ENCODE assay signal across 14 cellular contexts in the genomic region with DNA sequence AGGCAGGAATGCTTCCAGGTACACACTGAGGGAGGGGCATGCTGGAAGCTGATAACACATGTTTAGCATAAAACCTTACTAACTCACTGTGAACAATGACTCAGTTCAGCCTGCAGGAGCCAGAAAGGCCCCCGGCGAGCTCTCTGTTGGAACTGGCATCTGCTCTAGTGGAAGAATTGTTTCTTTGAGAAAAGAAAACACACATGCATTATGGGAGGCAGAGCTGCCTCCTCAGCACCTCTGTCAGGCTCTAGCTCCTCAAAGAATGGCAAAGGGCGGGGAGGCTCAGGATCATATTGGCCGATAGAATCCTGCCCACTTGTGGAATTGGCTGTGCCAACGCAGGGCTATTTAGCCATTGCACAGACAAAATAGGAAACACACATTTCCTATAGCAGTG.
DNase-seq lines count a peak whose midpoint lies in the region; ATAC-seq and TF ChIP-seq lines count a peak whose summit lies in the region.
"Had no signal": no experiment of that assay in that cellular context is flagged by ENCODE, and none has a peak within 500 bp of the region (broad histone marks: within the 10 kb centered on the region; RNA-seq: fewer than 3 reads in every experiment).

No MANE protein-coding gene starts in this region.

- H3K27ac ChIP-seq in coronary artery (no peak overlapping the region), thoracic aorta (peak overlapping the region in 1 of 2 donors; percentile 33), testis (no peak overlapping the region)
- H3K27ac ChIP-seq: cardiac muscle cell, WERI-Rb-1 had no signal

- H3K9me3 ChIP-seq in thoracic aorta (no peaks in the 10 kb centered on the region), testis (no peaks in the 10 kb centered on the region)

- no peak for DNase-seq in HFF-Myc (ENCODE audit: extremely low read depth, low read depth)
- DNase-seq in coronary artery (ENCODE audit: low spot score), result no peak
- peak; percentile 33 for DNase-seq in kidney tubule cell (ENCODE audit: low spot score)
- DNase-seq in thoracic aorta (ENCODE audit: low spot score), result no peak
- no peak for DNase-seq in testis
- DNase-seq in NCI-H2171 treated with DMSO at 0.1 percent for 48 hours (lab: John Stamatoyannopoulos, UW), result no peak
- DNase-seq: activated T-cell treated with anti-CD3 and anti-CD28 coated beads, Interleukin-2, amount 50 U/mL, for 48 hours; CD8-positive, alpha-beta T cell; NCI-H226; WERI-Rb-1 had no signal

- H3K36me3 ChIP-seq in thoracic aorta (no peaks in the 10 kb centered on the region), testis (ENCODE audit: low read depth, missing control alignments) (no peaks in the 10 kb centered on the region)
- H3K36me3 ChIP-seq: cardiac muscle cell, WERI-Rb-1 had no signal

- H3K27me3 ChIP-seq in thoracic aorta (replicated peaks; ENCODE audit: insufficient read depth), result no peaks in the 10 kb centered on the region
- H3K27me3 ChIP-seq in testis, result no peaks in the 10 kb centered on the region
- H3K27me3 ChIP-seq: cardiac muscle cell had no signal

- intact Hi-C loops in testis (cut with DNase I; ENCODE audit: low total_unique reads), result no loop called here

- no peak overlapping the region for H3K4me3 ChIP-seq in HFF-Myc (replicated peaks; ENCODE audit: low read depth, low read length)
- no peak overlapping the region for H3K4me3 ChIP-seq in coronary artery
- H3K4me3 ChIP-seq in thoracic aorta, result peak overlapping the region; percentile 9
- no peak overlapping the region for H3K4me3 ChIP-seq in testis
- H3K4me3 ChIP-seq: cardiac muscle cell had no signal

- no peak for TF ChIP-seq POLR2A in testis (IDR thresholded peaks at IDR 0.05)

- TF ChIP-seq CTCF in HFF-Myc (IDR thresholded peaks at IDR 0.05; ENCODE audit: low read depth, low read length, missing control alignments) (peak; percentile 17), coronary artery (IDR thresholded peaks at IDR 0.05) (peak; percentile 18), thoracic aorta (IDR thresholded peaks at IDR 0.05) (peak; percentile 33), testis (IDR thresholded peaks at IDR 0.05) (no peak)

- WGBS in testis, 2 donors, result 82 to 87% methylated on average over 5 of the region's 5 CpGs

- ATAC-seq in thoracic aorta (ENCODE audit: insufficient number of reproducible peaks, low FRiP score, low read depth) (no peak), HG03097 (IDR thresholded peaks at IDR 0.05; ENCODE audit: low FRiP score, unreplicated experiment) (no peak), GM21528 (IDR thresholded peaks at IDR 0.05; ENCODE audit: low FRiP score, unreplicated experiment) (no peak)
- ATAC-seq: CD8-positive, alpha-beta T cell; Right ventricle myocardium inferior had no signal

- H3K4me1 ChIP-seq in thoracic aorta (ENCODE audit: control insufficient read depth in 1 of 2, low read depth in 2 of 2), result peaks cover 5 to 24% of the 10 kb centered on the region in 2 donors
- H3K4me1 ChIP-seq in testis, result no peaks in the 10 kb centered on the region

Comparison
In these comparisons a context has a peak if more than half of its experiments do, and no peak if none do; other contexts are left out.
1. CTCF ChIP-seq: peak in HFF-Myc (single experiment), coronary artery (single experiment) and thoracic aorta (single experiment); none in testis (0 of 3).